ENCODE assay signal across 8 cellular contexts in the genomic region with DNA sequence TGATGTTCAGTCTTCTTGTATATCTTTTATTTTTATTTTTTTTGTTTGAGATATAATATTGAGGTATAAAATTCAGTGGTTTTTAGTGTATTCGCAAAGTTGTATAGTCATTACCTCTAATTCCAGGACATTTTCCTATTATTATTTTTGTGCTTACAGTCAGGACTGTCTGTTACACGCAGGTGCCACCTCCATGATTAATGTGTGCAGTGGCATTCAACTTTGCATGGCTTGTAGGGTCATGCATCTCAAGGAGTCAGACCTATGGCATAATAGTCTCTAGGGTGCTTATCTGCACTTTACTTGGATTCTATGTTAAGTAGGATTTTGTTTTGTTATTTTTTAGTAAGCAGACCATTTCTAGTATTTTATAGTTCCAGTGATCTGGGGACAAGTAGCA. TPM values are rescaled to one million over a fixed set of nuclear protein-coding genes. Genes with fewer than 3 reads are reported as not detected.
DNase-seq lines count a peak whose midpoint lies in the region; ATAC-seq and TF ChIP-seq lines count a peak whose summit lies in the region.

No MANE protein-coding gene starts in this region.

- H3F3A ChIP-seq in MM.1S (ENCODE audit: insufficient read depth, low read length) (peaks cover 18% of the 10 kb centered on the region), neural cell (ENCODE audit: insufficient read depth, low read length, poor library complexity, severe bottlenecking) (no peaks in the 10 kb centered on the region)

- H3K79me2 ChIP-seq in MM.1S (ENCODE audit: low read length) (peaks cover 24% of the 10 kb centered on the region), neural cell (replicated peaks; ENCODE audit: insufficient read depth, low read length) (peaks cover 18% of the 10 kb centered on the region)

- no peak for DNase-seq in CD4-positive, CD25-positive, alpha-beta regulatory T cell
- DNase-seq in MM.1S (no peak), NCI-H2081 (lab: John Stamatoyannopoulos, UW) (no peak), hepatic stellate cell (ENCODE audit: low spot score) (no peak)
- DNase-seq in effector memory CD8-positive, alpha-beta T cell = no peak

- H4K20me1 ChIP-seq in MM.1S (ENCODE audit: insufficient read depth, low read length) = no peaks in the 10 kb centered on the region
- H4K20me1 ChIP-seq in neural cell (ENCODE audit: insufficient read depth) = no peaks in the 10 kb centered on the region

- peak overlapping the region; percentile 95 to 97 (median 96) for H3K4me3 Mint-ChIP-seq in CD4-positive, CD25-positive, alpha-beta regulatory T cell
- peak overlapping the region; percentile 90 to 95 for H3K4me3 Mint-ChIP-seq in effector memory CD8-positive, alpha-beta T cell

- TF ChIP-seq CTCF in MM.1S (IDR thresholded peaks at IDR 0.05; ENCODE audit: low read length) = no peak
- no peak for TF ChIP-seq CTCF in neural cell (IDR thresholded peaks at IDR 0.05; ENCODE audit: poor library complexity, severe bottlenecking)

- peaks cover 37% of the 10 kb centered on the region for H3K36me3 ChIP-seq in CD4-positive, CD25-positive, alpha-beta regulatory T cell (ENCODE audit: control insufficient read depth, insufficient read depth, low read length)
- H3K36me3 ChIP-seq in MM.1S (replicated peaks; ENCODE audit: insufficient read depth, low read length) (peaks cover 9% of the 10 kb centered on the region; the same call in 1 of the 2 replicates), neural cell (ENCODE audit: insufficient read depth, low read length) (no peaks in the 10 kb centered on the region)

- H3K4me1 ChIP-seq in CD4-positive, CD25-positive, alpha-beta regulatory T cell (ENCODE audit: control insufficient read depth, insufficient read depth, low read length, poor library complexity, severe bottlenecking) = peaks cover 25% of the 10 kb centered on the region
- peaks cover 5% of the 10 kb centered on the region; the same call in 1 of the 2 replicates for H3K4me1 ChIP-seq in MM.1S (ENCODE audit: low read length)

- H3K4me3 ChIP-seq in CD4-positive, CD25-positive, alpha-beta regulatory T cell (ENCODE audit: low read depth, low read length) = peak overlapping the region; percentile 94
- H3K4me3 ChIP-seq in MM.1S (ENCODE audit: low read length) (peak overlapping the region; percentile 93), neural cell (ENCODE audit: low read length) (peak overlapping the region; percentile 86)

- no peaks in the 10 kb centered on the region for H3K9me3 ChIP-seq in CD4-positive, CD25-positive, alpha-beta regulatory T cell (ENCODE audit: control insufficient read depth in 2 of 2, low read length in 2 of 2)
- H3K9me3 ChIP-seq in MM.1S (replicated peaks; ENCODE audit: insufficient read depth, low read length) (no peaks in the 10 kb centered on the region), neural cell (ENCODE audit: low read length) (no peaks in the 10 kb centered on the region)

- no peak for TF ChIP-seq RAD21 in neural cell (conservative IDR thresholded peaks at IDR 0.05)

- TF ChIP-seq EP300 in neural cell (conservative IDR thresholded peaks at IDR 0.05; ENCODE audit: poor library complexity, severe bottlenecking) = no peak

- no peak overlapping the region for H3K27ac ChIP-seq in CD4-positive, CD25-positive, alpha-beta regulatory T cell (ENCODE audit: insufficient read depth, low read length, poor library complexity, severe bottlenecking)
- H3K27ac ChIP-seq in MM.1S (ENCODE audit: low read length) (no peak overlapping the region), neural cell (ENCODE audit: low read length) (peak overlapping the region; percentile 97)

- H3K4me1 Mint-ChIP-seq in CD4-positive, CD25-positive, alpha-beta regulatory T cell = peaks cover 10 to 40% (median 15%) of the 10 kb centered on the region in 4 donors
- peaks cover 8 to 11% of the 10 kb centered on the region in 2 donors for H3K4me1 Mint-ChIP-seq in effector memory CD8-positive, alpha-beta T cell (ENCODE audit: low read depth in 2 of 2)

- peak overlapping the region in 2 of 3 donors; percentile 92 to 95 for H3K27ac Mint-ChIP-seq in CD4-positive, CD25-positive, alpha-beta regulatory T cell
- peak overlapping the region; percentile 93 for H3K27ac Mint-ChIP-seq in effector memory CD8-positive, alpha-beta T cell

- H3K9me3 Mint-ChIP-seq in CD4-positive, CD25-positive, alpha-beta regulatory T cell = no peaks in the 10 kb centered on the region
- no peaks in the 10 kb centered on the region for H3K9me3 Mint-ChIP-seq in effector memory CD8-positive, alpha-beta T cell

- peaks cover 4% of the 10 kb centered on the region for H3K27me3 Mint-ChIP-seq in CD4-positive, CD25-positive, alpha-beta regulatory T cell
- no peaks in the 10 kb centered on the region for H3K27me3 Mint-ChIP-seq in effector memory CD8-positive, alpha-beta T cell

- H2AFZ ChIP-seq in MM.1S (ENCODE audit: low read length) (no peak overlapping the region), neural cell (ENCODE audit: low read depth, low read length) (no peak overlapping the region)

- no peaks in the 10 kb centered on the region for H3K27me3 ChIP-seq in CD4-positive, CD25-positive, alpha-beta regulatory T cell (ENCODE audit: control insufficient read depth, insufficient read depth, low read length)
- H3K27me3 ChIP-seq in MM.1S (replicated peaks; ENCODE audit: insufficient read depth, low read length) (no peaks in the 10 kb centered on the region), neural cell (ENCODE audit: insufficient read depth, low read depth, low read length) (no peaks in the 10 kb centered on the region)

- no peaks in the 10 kb centered on the region for H3K9me2 ChIP-seq in MM.1S (replicated peaks; ENCODE audit: insufficient read depth, low read length)
- H3K9me2 ChIP-seq in neural cell (ENCODE audit: insufficient read depth, low read length) = no peaks in the 10 kb centered on the region

- peaks cover 14% of the 10 kb centered on the region for H3K36me3 Mint-ChIP-seq in CD4-positive, CD25-positive, alpha-beta regulatory T cell
- H3K36me3 Mint-ChIP-seq in effector memory CD8-positive, alpha-beta T cell (ENCODE audit: insufficient read depth) = peaks cover 32% of the 10 kb centered on the region

- ATAC-seq in CD4-positive, CD25-positive, alpha-beta regulatory T cell (ENCODE audit: low read depth in 2 of 2) = no peak
- ATAC-seq in effector memory CD8-positive, alpha-beta T cell (replicated peaks) = no peak
- ATAC-seq in GM21717 (IDR thresholded peaks at IDR 0.05; ENCODE audit: unreplicated experiment) (no peak), GM18519 (IDR thresholded peaks at IDR 0.05; ENCODE audit: low FRiP score, unreplicated experiment) (no peak)

- H3K9ac ChIP-seq in MM.1S (ENCODE audit: low read length) (peak overlapping the region; percentile 70; the same call in 1 of the 2 replicates), neural cell (ENCODE audit: low read length) (peak overlapping the region; percentile 91)

- H3K4me2 ChIP-seq in MM.1S (ENCODE audit: low read depth, low read length) (peak overlapping the region; percentile 71), neural cell (ENCODE audit: low read length) (peak overlapping the region; percentile 71)

TF ChIP-seq in neural cell, 6 proteins besides CTCF, POLR2A, EP300 and RAD21:
- TF ChIP-seq POLR2AphosphoS5 (IDR thresholded peaks at IDR 0.05) = no peak
- no peak for TF ChIP-seq SMC3 (conservative IDR thresholded peaks at IDR 0.05; ENCODE audit: poor library complexity)
- TF ChIP-seq EZH2 (IDR thresholded peaks at IDR 0.05; ENCODE audit: borderline replicate concordance, insufficient read depth, low read length, poor library complexity, severe bottlenecking) = no peak
- TF ChIP-seq TAF1 (IDR thresholded peaks at IDR 0.05; ENCODE audit: low read depth) = no peak
- TF ChIP-seq, protein P1, sequence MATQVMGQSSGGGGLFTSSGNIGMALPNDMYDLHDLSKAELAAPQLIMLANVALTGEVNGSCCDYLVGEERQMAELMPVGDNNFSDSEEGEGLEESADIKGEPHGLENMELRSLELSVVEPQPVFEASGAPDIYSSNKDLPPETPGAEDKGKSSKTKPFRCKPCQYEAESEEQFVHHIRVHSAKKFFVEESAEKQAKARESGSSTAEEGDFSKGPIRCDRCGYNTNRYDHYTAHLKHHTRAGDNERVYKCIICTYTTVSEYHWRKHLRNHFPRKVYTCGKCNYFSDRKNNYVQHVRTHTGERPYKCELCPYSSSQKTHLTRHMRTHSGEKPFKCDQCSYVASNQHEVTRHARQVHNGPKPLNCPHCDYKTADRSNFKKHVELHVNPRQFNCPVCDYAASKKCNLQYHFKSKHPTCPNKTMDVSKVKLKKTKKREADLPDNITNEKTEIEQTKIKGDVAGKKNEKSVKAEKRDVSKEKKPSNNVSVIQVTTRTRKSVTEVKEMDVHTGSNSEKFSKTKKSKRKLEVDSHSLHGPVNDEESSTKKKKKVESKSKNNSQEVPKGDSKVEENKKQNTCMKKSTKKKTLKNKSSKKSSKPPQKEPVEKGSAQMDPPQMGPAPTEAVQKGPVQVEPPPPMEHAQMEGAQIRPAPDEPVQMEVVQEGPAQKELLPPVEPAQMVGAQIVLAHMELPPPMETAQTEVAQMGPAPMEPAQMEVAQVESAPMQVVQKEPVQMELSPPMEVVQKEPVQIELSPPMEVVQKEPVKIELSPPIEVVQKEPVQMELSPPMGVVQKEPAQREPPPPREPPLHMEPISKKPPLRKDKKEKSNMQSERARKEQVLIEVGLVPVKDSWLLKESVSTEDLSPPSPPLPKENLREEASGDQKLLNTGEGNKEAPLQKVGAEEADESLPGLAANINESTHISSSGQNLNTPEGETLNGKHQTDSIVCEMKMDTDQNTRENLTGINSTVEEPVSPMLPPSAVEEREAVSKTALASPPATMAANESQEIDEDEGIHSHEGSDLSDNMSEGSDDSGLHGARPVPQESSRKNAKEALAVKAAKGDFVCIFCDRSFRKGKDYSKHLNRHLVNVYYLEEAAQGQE (IDR thresholded peaks at IDR 0.05; ENCODE audit: borderline replicate concordance) = no peak
- no peak for TF ChIP-seq MXI1 (conservative IDR thresholded peaks at IDR 0.05; ENCODE audit: poor library complexity, severe bottlenecking)

RNA-seq across cellular contexts. Expression of a gene that starts 1.0 kb away (rescaled TPM):
- total RNA-seq in CD4-positive, CD25-positive, alpha-beta regulatory T cell = 27.9 TPM
- polyA plus RNA-seq in CD4-positive, CD25-positive, alpha-beta regulatory T cell = 10 to 100 TPM; 45.4 to 52.2 (median 47.4) TPM
- polyA plus RNA-seq in neural cell = 24.1 and 24.6 TPM in 2 replicates
- 57.9 and 60.2 TPM in 2 replicates for polyA minus RNA-seq in neural cell

RNA-seq across cellular contexts. Expression of a gene that starts 56.7 kb away (rescaled TPM):
- total RNA-seq in CD4-positive, CD25-positive, alpha-beta regulatory T cell = 839 TPM
- polyA plus RNA-seq in CD4-positive, CD25-positive, alpha-beta regulatory T cell = 100 to 1,000 TPM; 367 to 423 (median 413) TPM
- 989 and 1,004 TPM in 2 replicates for polyA plus RNA-seq in neural cell
- polyA minus RNA-seq in neural cell = 1,252 and 1,426 TPM in 2 replicates

RNA-seq across cellular contexts. Expression of a gene that starts 58.5 kb away (rescaled TPM):
- total RNA-seq in CD4-positive, CD25-positive, alpha-beta regulatory T cell = not detected
- not detected for polyA plus RNA-seq in CD4-positive, CD25-positive, alpha-beta regulatory T cell
- 0.10 and 0.14 TPM in 2 replicates for polyA plus RNA-seq in neural cell
- polyA minus RNA-seq in neural cell = under 0.01 and 0.23 TPM in 2 replicates
